In the genomic region with DNA sequence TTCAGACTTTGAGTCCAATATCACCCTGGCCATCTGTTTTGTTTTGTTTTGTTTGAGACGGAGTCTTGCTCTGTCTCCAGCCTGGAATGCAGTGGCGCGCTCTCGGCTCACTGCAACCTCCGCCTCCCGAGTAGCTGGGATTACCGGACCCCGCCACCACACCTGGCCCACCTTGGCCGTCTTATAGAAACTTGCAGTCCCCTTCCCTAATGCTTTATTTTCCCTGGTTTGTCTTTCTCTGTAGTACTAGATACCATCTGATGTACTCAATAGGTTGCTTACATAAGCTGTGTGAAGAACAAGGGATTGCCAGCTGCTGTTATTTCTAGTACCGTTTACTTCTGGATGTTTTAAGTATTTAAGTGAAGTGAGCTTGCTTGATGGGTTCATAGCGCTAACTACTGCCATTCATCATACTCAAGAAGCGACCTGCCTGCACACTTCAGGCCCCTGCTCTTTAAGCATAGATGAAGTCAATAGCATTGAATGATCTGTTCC, we compare ENCODE assay signal across 8 cellular contexts. TPM values are rescaled to one million over a fixed set of nuclear protein-coding genes. Genes with fewer than 3 reads are reported as not detected.
DNase-seq lines count a peak whose midpoint lies in the region; ATAC-seq, FAIRE-seq and TF ChIP-seq lines count a peak whose summit lies in the region.

No MANE protein-coding gene starts in this region.

- H3T11ph ChIP-seq in H9 (ENCODE audit: low read length) = no peak overlapping the region

- H3K4me1 Mint-ChIP-seq in H9 (peaks cover 31 to 46% of the 10 kb centered on the region in 2 experiments), T-cell (peaks cover 52 to 57% (median 55%) of the 10 kb centered on the region in 3 donors)

- H3K36me3 Mint-ChIP-seq in H9 (ENCODE audit: insufficient read depth in 1 of 3, low read depth in 3 of 3) (peaks cover 54 to 60% (median 59%) of the 10 kb centered on the region in 3 experiments), T-cell (peaks cover 48% of the 10 kb centered on the region)

- no peak overlapping the region for H4K5ac ChIP-seq in H9 (ENCODE audit: insufficient read length, low read depth, low read length)

- H3K27me3 Mint-ChIP-seq in H9 (ENCODE audit: low read depth) = peaks cover 11% of the 10 kb centered on the region
- no peaks in the 10 kb centered on the region for H3K27me3 Mint-ChIP-seq in T-cell

- POLR2A ChIA-PET in T-cell (lab: Charles Lee) = interaction anchor here (0.5 to 1.1 kb wide), 4 partner anchors 10 to 440 kb away, joined by 3 to 12 read pairs (median 6); a partner anchor contains a TSS

- H3K9me3 ChIP-seq in H9 (ENCODE audit: control insufficient read depth, low read depth, low read length) (no peaks in the 10 kb centered on the region), sigmoid colon (no peaks in the 10 kb centered on the region)

- no peak overlapping the region for H3K56ac ChIP-seq in H9 (ENCODE audit: insufficient read length, low read depth, low read length)

- DNase-seq in H9 (no peak), T-cell (no peak), fibroblast of pulmonary artery (ENCODE audit: low read depth) (peak; percentile 18), sigmoid colon (no peak), cerebellar nuclear complex (lab: John Stamatoyannopoulos, UW) (no peak), GM20000 (ENCODE audit: low spot score) (no peak), H54 (ENCODE audit: insufficient read length, low spot score) (no peak)

- peaks cover 15% of the 10 kb centered on the region; the same call in 1 of the 2 replicates for H3K79me2 ChIP-seq in H9 (ENCODE audit: insufficient read depth, low read length)

- H2AK5ac ChIP-seq in H9 (ENCODE audit: insufficient read length, low read length) = no peak overlapping the region

- no peak overlapping the region for H2BK120ac ChIP-seq in H9 (ENCODE audit: low read depth, low read length, poor library complexity, severe bottlenecking)

- H2BK20ac ChIP-seq in H9 (ENCODE audit: low read depth, low read length, poor library complexity, severe bottlenecking) = no peak overlapping the region

- no peak overlapping the region; the same call in 1 of the 2 replicates for H3K14ac ChIP-seq in H9 (ENCODE audit: insufficient read depth, low read length)

- H4K20me1 ChIP-seq in H9 (ENCODE audit: control insufficient read depth, insufficient read depth, insufficient read length) = no peaks in the 10 kb centered on the region

- peaks cover 8% of the 10 kb centered on the region for H3K23me2 ChIP-seq in H9 (ENCODE audit: insufficient read length, low read depth, low read length, poor library complexity, severe bottlenecking)

- H3K27ac Mint-ChIP-seq in H9 (peak overlapping the region; percentile 95 to 99 (median 98)), T-cell (peak overlapping the region; percentile 96 to 97)

- no peak overlapping the region for H4K91ac ChIP-seq in H9 (ENCODE audit: insufficient read length, low read depth, low read length)

- no peak overlapping the region for H3K4ac ChIP-seq in H9 (ENCODE audit: low read depth, low read length)

- no peak for FAIRE-seq in H54 (lab: Jason Lieb, UNC)

- no peak for TF ChIP-seq CTCF in H9 (conservative IDR thresholded peaks at IDR 0.05)
- no peak for TF ChIP-seq CTCF in fibroblast of pulmonary artery (IDR thresholded peaks at IDR 0.05; ENCODE audit: low read length, missing control alignments)
- no peak for TF ChIP-seq CTCF in sigmoid colon (IDR thresholded peaks at IDR 0.05)
- no peak for TF ChIP-seq CTCF in GM20000 (IDR thresholded peaks at IDR 0.05; ENCODE audit: extremely low read depth, missing control alignments)

- peak overlapping the region; percentile 94 for H3K4me3 ChIP-seq in fibroblast of pulmonary artery (replicated peaks; ENCODE audit: low read depth, low read length)
- H3K4me3 ChIP-seq in sigmoid colon = peak overlapping the region; percentile 64 to 89 (median 82)

- intact Hi-C loops in sigmoid colon (cut with DNase I) = loop anchor here (2.0 kb wide), 1 partner anchor 249 kb away; a partner anchor contains a TSS

- H3K27ac ChIP-seq in H9 (ENCODE audit: insufficient read length, low read depth, low read length) = peak overlapping the region; percentile 37
- peak overlapping the region; percentile 82 to 92 (median 89) for H3K27ac ChIP-seq in sigmoid colon

- peak overlapping the region; percentile 83 for H3K4me2 ChIP-seq in H9 (ENCODE audit: insufficient read depth, insufficient read length, low read length)

- H2AFZ ChIP-seq in H9 (ENCODE audit: low read length) = no peak overlapping the region

- peak overlapping the region; percentile 96 for H3K9ac ChIP-seq in H9 (ENCODE audit: extremely low read depth, insufficient read length, low read length)

- H3K23ac ChIP-seq in H9 (ENCODE audit: insufficient read length, low read depth, low read length) = no peak overlapping the region

- H3K4me3 Mint-ChIP-seq in H9 = peak overlapping the region; percentile 87 to 98
- H3K4me3 Mint-ChIP-seq in T-cell = peak overlapping the region; percentile 88 to 96 (median 95)

- ATAC-seq in T-cell (replicated peaks in 1 of 4) = no peak
- no peak for ATAC-seq in GM18858 (IDR thresholded peaks at IDR 0.05; ENCODE audit: unreplicated experiment)

- H3K27me3 ChIP-seq in H9 (ENCODE audit: insufficient read depth, low read length) (no peaks in the 10 kb centered on the region), sigmoid colon (no peaks in the 10 kb centered on the region)

- TF ChIP-seq POLR2A in sigmoid colon (IDR thresholded peaks at IDR 0.05) (no peak), H54 (IDR thresholded peaks at IDR 0.05; ENCODE audit: low read depth, low read length) (no peak)

- CTCF ChIA-PET in T-cell (lab: Charles Lee) = interaction anchor here in 1 of 2 donors (0.5 to 1.9 kb wide), 3 partner anchors 9 to 214 kb away, joined by 5 to 13 read pairs (median 6); a partner anchor contains a TSS

- no peak for TF ChIP-seq EP300 in sigmoid colon (IDR thresholded peaks at IDR 0.05)

- peaks cover 3% of the 10 kb centered on the region; the same call in 1 of the 2 replicates for H3K4me1 ChIP-seq in H9 (ENCODE audit: insufficient read depth, low read length)
- peaks cover 0 to 36% (median 28%) of the 10 kb centered on the region in 4 donors for H3K4me1 ChIP-seq in sigmoid colon

- H2BK12ac ChIP-seq in H9 (ENCODE audit: insufficient read length, low read depth, low read length) = no peak overlapping the region

- no CpG with 5 or more reads among the region's 12 CpGs for WGBS in H9 (ENCODE audit: extremely low coverage, insufficient read length, low lambda C conversion rate)
- 9 to 40% methylated on average over 12 of the region's 12 CpGs for WGBS in sigmoid colon, 2 donors

- H2BK15ac ChIP-seq in H9 (ENCODE audit: low read depth, low read length) = no peak overlapping the region

- H3K36me3 ChIP-seq in sigmoid colon = peaks cover 21 to 48% (median 39%) of the 10 kb centered on the region in 4 donors

- no peak overlapping the region for H3K18ac ChIP-seq in H9 (ENCODE audit: insufficient read length, low read depth, low read length)

- H4K8ac ChIP-seq in H9 (replicated peaks; ENCODE audit: insufficient read length, low read depth, low read length) = no peak overlapping the region

- no peak overlapping the region for H2BK5ac ChIP-seq in H9 (ENCODE audit: insufficient read length, low read length)

- H3K79me1 ChIP-seq in H9 (ENCODE audit: insufficient read depth, low read depth, low read length, poor library complexity, severe bottlenecking) = no peaks in the 10 kb centered on the region

- H3K9me3 Mint-ChIP-seq in H9 (peaks cover 5% of the 10 kb centered on the region in 2 experiments; a peak in 4 of 5 replicates), T-cell (no peaks in the 10 kb centered on the region)

RNA-seq across cellular contexts. Expression of a gene that starts 1.2 kb away (rescaled TPM):
- total RNA-seq in H9 (2021) (1,893 and 1,918 TPM in 2 replicates), T-cell (1,000 to 10,000 TPM; 1,802 to 2,371 (median 2,279) TPM), sigmoid colon (1,000 to 10,000 TPM; 1,030 to 2,345 (median 1,749) TPM)
- 1,000 to 10,000 TPM; 5,415 to 7,327 (median 5,660) TPM for polyA plus RNA-seq in sigmoid colon
